17 cellular contexts compared by ENCODE assay signal in the genomic region with DNA sequence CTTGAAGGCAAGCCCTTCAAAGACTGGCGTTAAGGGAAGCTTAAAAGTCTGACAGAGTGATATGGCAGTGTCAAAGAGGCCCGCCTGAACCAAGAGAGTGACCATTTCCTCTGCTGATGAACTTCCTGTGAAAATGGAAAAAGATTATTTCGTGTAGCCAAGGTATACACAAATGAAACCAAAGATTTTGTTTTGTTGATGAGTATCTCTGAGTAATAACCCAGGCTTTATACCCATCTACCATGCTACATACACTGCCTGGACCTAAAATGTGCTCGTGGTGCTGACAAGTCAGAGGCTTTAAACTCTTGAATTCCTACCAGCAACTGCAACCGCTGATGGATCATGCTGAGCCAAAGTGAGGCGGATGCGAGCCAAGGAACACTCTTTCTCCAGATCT.
"Had no signal": no experiment of that assay in that cellular context is flagged by ENCODE, and none has a peak within 500 bp of the region (broad histone marks: within the 10 kb centered on the region; RNA-seq: fewer than 3 reads in every experiment).

No MANE protein-coding gene starts in this region.

- H3K4me3 Mint-ChIP-seq: activated T-cell treated with anti-CD3 and anti-CD28 coated beads, Interleukin-2, amount 50 U/mL, for 4 hours; brain; dendritic cell treated with granulocyte-macrophage colony-stimulating factor and Interleukin-4, amounts not matched to agents 40 ng/mL and 50 ng/mL, for 4 days; nephron progenitor cell had no signal

- H3K27me3 ChIP-seq: sigmoid colon, tibial artery, vagina had no signal

- H3K4me1 ChIP-seq: prostate gland, vagina had no signal

- H3K9me3 ChIP-seq: prostate gland, sigmoid colon, tibial artery, vagina had no signal

- H3K27me3 Mint-ChIP-seq: brain; dendritic cell treated with granulocyte-macrophage colony-stimulating factor and Interleukin-4, amounts not matched to agents 40 ng/mL and 50 ng/mL, for 4 days had no signal

- ATAC-seq: esophagus mucosa, left lobe of liver had no signal

- H3K4me3 ChIP-seq: prostate gland, sigmoid colon, tibial artery, vagina had no signal

- H3K27ac Mint-ChIP-seq: brain; dendritic cell treated with granulocyte-macrophage colony-stimulating factor and Interleukin-4, amounts not matched to agents 40 ng/mL and 50 ng/mL, for 4 days had no signal

- H3K27ac ChIP-seq: prostate gland, sigmoid colon, vagina had no signal

- DNase-seq: activated CD4-positive, CD25-positive, alpha-beta regulatory T cell treated with anti-CD3 and anti-CD28 coated beads, Interleukin-2, amount 50 U/mL, for 72 hours; activated naive CD4-positive, alpha-beta T cell; activated T-cell treated with anti-CD3 and anti-CD28 coated beads, Interleukin-2, amount 50 U/mL, for 4 hours; amniotic stem cell; foreskin fibroblast; nephron progenitor cell; SHP77 treated with DMSO at 0.1 percent for 48 hours; sigmoid colon; stimulated activated CD4-positive, alpha-beta T cell treated with anti-CD3 and anti-CD28 coated beads, Interleukin-2, amount 100 ng/mL, for 48 hours; stimulated activated CD8-positive, alpha-beta memory T cell treated with anti-CD3 and anti-CD28 coated beads, Interleukin-4, amount 100 ng/mL, for 48 hours; tibial artery had no signal

- H3K9me3 Mint-ChIP-seq: activated T-cell treated with anti-CD3 and anti-CD28 coated beads, Interleukin-2, amount 50 U/mL, for 4 hours; brain; dendritic cell treated with granulocyte-macrophage colony-stimulating factor and Interleukin-4, amounts not matched to agents 40 ng/mL and 50 ng/mL, for 4 days; nephron progenitor cell had no signal
